ENCODE assay signal across 8 cellular contexts in genomic region chr21:37071561-37072238, GRCh38. TPM values are rescaled to one million over a fixed set of nuclear protein-coding genes. Genes with fewer than 3 reads are reported as not detected.
DNase-seq lines count a peak whose midpoint lies in the region; ATAC-seq, FAIRE-seq and TF ChIP-seq lines count a peak whose summit lies in the region.

No MANE protein-coding gene starts in this region.

- DNase-seq in CD4-positive, CD25-positive, alpha-beta regulatory T cell = no peak
- DNase-seq in HPDE6-E6E7 (ENCODE audit: extremely low spot score) (peak; percentile 11), T-cell (peak in 1 of 34 experiments; percentile 5), endothelial cell of umbilical vein (ENCODE audit: low read depth, low spot score) (peak; percentile 69), upper lobe of right lung (peak; percentile 77)

- H3K4me1 ChIP-seq in CD4-positive, CD25-positive, alpha-beta regulatory T cell (ENCODE audit: control insufficient read depth, insufficient read depth, low read length, poor library complexity, severe bottlenecking) = peaks cover 34% of the 10 kb centered on the region
- H3K4me1 ChIP-seq in endothelial cell of umbilical vein (ENCODE audit: control insufficient read depth, extremely low read depth, insufficient read depth, low read length) = peaks cover 17% of the 10 kb centered on the region
- peaks cover 16 to 18% of the 10 kb centered on the region in 2 donors for H3K4me1 ChIP-seq in mucosa of rectum (ENCODE audit: control insufficient read depth in 2 of 2, insufficient read depth in 2 of 2, low read length in 2 of 2)
- peaks cover 21% of the 10 kb centered on the region for H3K4me1 ChIP-seq in upper lobe of right lung

- peak overlapping the region; percentile 93 for H3K4me2 ChIP-seq in endothelial cell of umbilical vein (ENCODE audit: insufficient read depth, low read length)

- CTCF ChIA-PET in T-cell (lab: Charles Lee) = interaction anchor here in 1 of 2 donors (0.6 kb wide), 1 partner anchor 18 kb away, joined by 6 read pairs; no protein-coding TSS in a partner anchor
- CTCF ChIA-PET in endothelial cell of umbilical vein (lab: Charles Lee) = interaction anchor here (0.6 kb wide), 1 partner anchor 95 kb away, joined by 3 read pairs; no protein-coding TSS in a partner anchor

- H3K4me3 Mint-ChIP-seq in CD4-positive, CD25-positive, alpha-beta regulatory T cell = peak overlapping the region; percentile 77 to 91 (median 83)
- peak overlapping the region; percentile 78 to 93 (median 85) for H3K4me3 Mint-ChIP-seq in T-cell

- peaks cover 6% of the 10 kb centered on the region for H3K27me3 Mint-ChIP-seq in CD4-positive, CD25-positive, alpha-beta regulatory T cell
- no peaks in the 10 kb centered on the region for H3K27me3 Mint-ChIP-seq in T-cell

- H3K36me3 ChIP-seq in CD4-positive, CD25-positive, alpha-beta regulatory T cell (ENCODE audit: control insufficient read depth, insufficient read depth, low read length) = peaks cover 4% of the 10 kb centered on the region
- no peaks in the 10 kb centered on the region for H3K36me3 ChIP-seq in endothelial cell of umbilical vein (ENCODE audit: control insufficient read depth in 2 of 2, extremely low read depth in 1 of 2, insufficient read depth in 2 of 2, low read length in 2 of 2)
- peaks cover 0 to 6% of the 10 kb centered on the region in 2 donors for H3K36me3 ChIP-seq in mucosa of rectum (ENCODE audit: control insufficient read depth in 2 of 2, insufficient read depth in 2 of 2, low read length in 2 of 2)
- H3K36me3 ChIP-seq in upper lobe of right lung = peaks cover 7% of the 10 kb centered on the region

- peaks cover 27 to 52% (median 40%) of the 10 kb centered on the region in 4 donors for H3K4me1 Mint-ChIP-seq in CD4-positive, CD25-positive, alpha-beta regulatory T cell
- peaks cover 43 to 48% (median 45%) of the 10 kb centered on the region in 3 donors for H3K4me1 Mint-ChIP-seq in T-cell

- H3K4me3 ChIP-seq in CD4-positive, CD25-positive, alpha-beta regulatory T cell (ENCODE audit: low read depth, low read length) = peak overlapping the region; percentile 97
- H3K4me3 ChIP-seq in endothelial cell of umbilical vein (replicated peaks in 1 of 3; ENCODE audit: insufficient read depth in 1 of 3, low read depth in 1 of 3, low read length in 3 of 3) = peak overlapping the region; percentile 49 to 88 (median 60)
- peak overlapping the region; percentile 79 to 94 for H3K4me3 ChIP-seq in mucosa of rectum (ENCODE audit: low read length in 2 of 2)
- H3K4me3 ChIP-seq in upper lobe of right lung = peak overlapping the region; percentile 87

- POLR2A ChIA-PET in T-cell (lab: Charles Lee) (no interaction called here), endothelial cell of umbilical vein (lab: Charles Lee) (no interaction called here)

- no peaks in the 10 kb centered on the region for H3K9me1 ChIP-seq in endothelial cell of umbilical vein (replicated peaks; ENCODE audit: control insufficient read depth, extremely low read depth, insufficient read depth, low read length)

- peak overlapping the region; percentile 72 for H2AFZ ChIP-seq in endothelial cell of umbilical vein (ENCODE audit: low read depth, low read length)

- H3K27me3 ChIP-seq in CD4-positive, CD25-positive, alpha-beta regulatory T cell (ENCODE audit: control insufficient read depth, insufficient read depth, low read length) = no peaks in the 10 kb centered on the region
- H3K27me3 ChIP-seq in endothelial cell of umbilical vein (ENCODE audit: control insufficient read depth in 2 of 2, insufficient read depth in 2 of 2, low read length in 2 of 2) = no peaks in the 10 kb centered on the region
- no peaks in the 10 kb centered on the region for H3K27me3 ChIP-seq in mucosa of rectum (ENCODE audit: control insufficient read depth in 2 of 2, insufficient read depth in 2 of 2, low read length in 2 of 2)
- no peaks in the 10 kb centered on the region for H3K27me3 ChIP-seq in upper lobe of right lung

- intact Hi-C loops in endothelial cell of umbilical vein (cut with micrococcal nuclease) (loop anchor here (5.0 kb wide), 2 partner anchors 59 to 79 kb away; no protein-coding TSS in a partner anchor), upper lobe of right lung (cut with DNase I) (no loop called here)

- no peaks in the 10 kb centered on the region for H3K9me3 Mint-ChIP-seq in CD4-positive, CD25-positive, alpha-beta regulatory T cell
- H3K9me3 Mint-ChIP-seq in T-cell = no peaks in the 10 kb centered on the region

- peak overlapping the region; percentile 95 for H3K27ac ChIP-seq in CD4-positive, CD25-positive, alpha-beta regulatory T cell (ENCODE audit: insufficient read depth, low read length, poor library complexity, severe bottlenecking)
- H3K27ac ChIP-seq in endothelial cell of umbilical vein (ENCODE audit: insufficient read depth, low read depth, low read length) = peak overlapping the region; percentile 95
- peak overlapping the region; percentile 98 for H3K27ac ChIP-seq in mucosa of rectum (ENCODE audit: low read depth in 2 of 2, low read length in 2 of 2)
- peak overlapping the region; percentile 99 for H3K27ac ChIP-seq in upper lobe of right lung

- no TSS peak for BruUV-seq in endothelial cell of umbilical vein (replicated peaks; lab: Mats Ljungman, UMichigan)

- H3K9me3 ChIP-seq in CD4-positive, CD25-positive, alpha-beta regulatory T cell (ENCODE audit: control insufficient read depth in 2 of 2, low read length in 2 of 2) = no peaks in the 10 kb centered on the region
- H3K9me3 ChIP-seq in endothelial cell of umbilical vein (replicated peaks; ENCODE audit: control insufficient read depth, insufficient read depth, low read length) (no peaks in the 10 kb centered on the region), mucosa of rectum (ENCODE audit: control insufficient read depth in 2 of 2, low read length in 2 of 2) (no peaks in the 10 kb centered on the region), upper lobe of right lung (no peaks in the 10 kb centered on the region)

- dilution Hi-C loops in endothelial cell of umbilical vein (cut with MboI; ENCODE audit: extremely low pct_ligation_motif_present, low sequenced_read_pairs) = no loop called here

- H3K79me2 ChIP-seq in endothelial cell of umbilical vein (ENCODE audit: control insufficient read depth, insufficient read depth, low read length) = peaks cover 30% of the 10 kb centered on the region

- peaks cover 20% of the 10 kb centered on the region for H3K36me3 Mint-ChIP-seq in CD4-positive, CD25-positive, alpha-beta regulatory T cell
- peaks cover 20% of the 10 kb centered on the region for H3K36me3 Mint-ChIP-seq in T-cell

- TF ChIP-seq CTCF in endothelial cell of umbilical vein (IDR thresholded peaks at IDR 0.05; ENCODE audit: extremely low read depth in 1 of 2, insufficient read depth in 1 of 2, low read depth in 1 of 2, low read length in 2 of 2) (no peak), upper lobe of right lung (IDR thresholded peaks at IDR 0.05) (no peak)

- no peaks in the 10 kb centered on the region for H4K20me1 ChIP-seq in endothelial cell of umbilical vein (replicated peaks; ENCODE audit: control insufficient read depth, extremely low read depth, insufficient read depth, low read length)

- TF ChIP-seq POLR2A in endothelial cell of umbilical vein (IDR thresholded peaks at IDR 0.05; ENCODE audit: low read depth, low read length) = no peak

- no peak for ATAC-seq in CD4-positive, CD25-positive, alpha-beta regulatory T cell (ENCODE audit: low read depth in 2 of 2)
- ATAC-seq in T-cell (replicated peaks in 1 of 4) (no peak), upper lobe of right lung (peak; percentile 38), HG02678 (IDR thresholded peaks at IDR 0.05; ENCODE audit: unreplicated experiment) (no peak), GM19455 (IDR thresholded peaks at IDR 0.05; ENCODE audit: unreplicated experiment) (no peak)

- H3K9ac ChIP-seq in endothelial cell of umbilical vein (replicated peaks; ENCODE audit: extremely low read depth, insufficient read depth, low read length) (peak overlapping the region; percentile 98), mucosa of rectum (ENCODE audit: low read depth in 1 of 2, low read length in 2 of 2) (peak overlapping the region; percentile 95 to 97)

- peak overlapping the region; percentile 92 to 95 (median 94) for H3K27ac Mint-ChIP-seq in CD4-positive, CD25-positive, alpha-beta regulatory T cell
- H3K27ac Mint-ChIP-seq in T-cell = peak overlapping the region; percentile 80 to 84

- peak; percentile 53 for FAIRE-seq in endothelial cell of umbilical vein (lab: Jason Lieb, UNC)

TF ChIP-seq in endothelial cell of umbilical vein, 7 proteins besides CTCF, POLR2A, EP300 and RAD21 (continues in another document):
- no peak for TF ChIP-seq EZH2 (IDR thresholded peaks at IDR 0.05; ENCODE audit: borderline replicate concordance, low read depth, low read length, severe bottlenecking)
- TF ChIP-seq MYC (IDR thresholded peaks at IDR 0.05; ENCODE audit: low read depth, low read length) = no peak
- no peak for TF ChIP-seq JUN (IDR thresholded peaks at IDR 0.05; ENCODE audit: borderline replicate concordance, insufficient read depth, insufficient read length, low read depth)
- no peak for TF ChIP-seq GATA2 (IDR thresholded peaks at IDR 0.05; ENCODE audit: insufficient read depth, insufficient read length, low read depth, low read length)

RNA-seq across cellular contexts. Expression of gene PIGP, which starts 1.2 kb away (rescaled TPM):
- 11.3 TPM for total RNA-seq in CD4-positive, CD25-positive, alpha-beta regulatory T cell
- polyA plus RNA-seq in CD4-positive, CD25-positive, alpha-beta regulatory T cell = 10 to 100 TPM; 19.9 to 35.3 (median 29.1) TPM
- 10 to 100 TPM; 10.3 to 19.3 (median 15.3) TPM for total RNA-seq in T-cell
- total RNA-seq in endothelial cell of umbilical vein = 11.4 and 12.5 TPM in 2 replicates
- polyA plus RNA-seq in endothelial cell of umbilical vein = 18.3 and 18.9 TPM in 2 replicates
- 20.8 and 21.0 TPM in 2 replicates for polyA plus RNA-seq in endothelial cell of umbilical vein (2011; cell fraction: cytosol; rRNA removed)
- polyA plus RNA-seq in endothelial cell of umbilical vein (2011; cell fraction: nucleus; rRNA removed) = 11.5 and 13.8 TPM in 2 replicates
- 17.4 and 19.5 TPM in 2 replicates for polyA plus RNA-seq in endothelial cell of umbilical vein (2012)
- polyA minus RNA-seq in endothelial cell of umbilical vein = 11.4 and 12.1 TPM in 2 replicates
- 12.1 TPM for polyA minus RNA-seq in endothelial cell of umbilical vein (2011; cell fraction: cytosol; rRNA and poly(A)+ RNA removed)
- polyA minus RNA-seq in endothelial cell of umbilical vein (2011; cell fraction: nucleus; rRNA and poly(A)+ RNA removed) = 2.5 and 4.8 TPM in 2 replicates
- 28.3 TPM for total RNA-seq in upper lobe of right lung

RNA-seq across cellular contexts. Expression of gene TTC3, which starts 1.4 kb away (rescaled TPM):
- total RNA-seq in CD4-positive, CD25-positive, alpha-beta regulatory T cell = 91.0 TPM
- polyA plus RNA-seq in CD4-positive, CD25-positive, alpha-beta regulatory T cell = 10 to 100 TPM; 34.3 to 63.7 (median 54.8) TPM
- total RNA-seq in T-cell = 100 to 1,000 TPM; 125 to 153 (median 139) TPM
- 104 and 113 TPM in 2 replicates for total RNA-seq in endothelial cell of umbilical vein
- polyA plus RNA-seq in endothelial cell of umbilical vein = 21.4 and 26.2 TPM in 2 replicates
- polyA plus RNA-seq in endothelial cell of umbilical vein (2011; cell fraction: cytosol; rRNA removed) = 50.3 and 53.9 TPM in 2 replicates
- polyA plus RNA-seq in endothelial cell of umbilical vein (2011; cell fraction: nucleus; rRNA removed) = 107 and 125 TPM in 2 replicates
- 75.8 and 90.3 TPM in 2 replicates for polyA plus RNA-seq in endothelial cell of umbilical vein (2012)
- polyA minus RNA-seq in endothelial cell of umbilical vein = 83.0 and 83.2 TPM in 2 replicates
- polyA minus RNA-seq in endothelial cell of umbilical vein (2011; cell fraction: cytosol; rRNA and poly(A)+ RNA removed) = 42.4 TPM
- polyA minus RNA-seq in endothelial cell of umbilical vein (2011; cell fraction: nucleus; rRNA and poly(A)+ RNA removed) = 102 and 141 TPM in 2 replicates
- total RNA-seq in upper lobe of right lung = 99.0 TPM

Comparison
In these comparisons a context has a peak if more than half of its experiments do, and no peak if none do; other contexts are left out.
1. DNase-seq: peak in HPDE6-E6E7 (single experiment), endothelial cell of umbilical vein (single experiment) and upper lobe of right lung (single experiment); none in CD4-positive, CD25-positive, alpha-beta regulatory T cell (0 of 3).
2. Peak in every context shown above with its lines, with median percentiles within 50 percentile points of each other: H3K27ac ChIP-seq and H3K4me3 ChIP-seq.